18 cellular contexts compared by ENCODE assay signal in the genomic region with DNA sequence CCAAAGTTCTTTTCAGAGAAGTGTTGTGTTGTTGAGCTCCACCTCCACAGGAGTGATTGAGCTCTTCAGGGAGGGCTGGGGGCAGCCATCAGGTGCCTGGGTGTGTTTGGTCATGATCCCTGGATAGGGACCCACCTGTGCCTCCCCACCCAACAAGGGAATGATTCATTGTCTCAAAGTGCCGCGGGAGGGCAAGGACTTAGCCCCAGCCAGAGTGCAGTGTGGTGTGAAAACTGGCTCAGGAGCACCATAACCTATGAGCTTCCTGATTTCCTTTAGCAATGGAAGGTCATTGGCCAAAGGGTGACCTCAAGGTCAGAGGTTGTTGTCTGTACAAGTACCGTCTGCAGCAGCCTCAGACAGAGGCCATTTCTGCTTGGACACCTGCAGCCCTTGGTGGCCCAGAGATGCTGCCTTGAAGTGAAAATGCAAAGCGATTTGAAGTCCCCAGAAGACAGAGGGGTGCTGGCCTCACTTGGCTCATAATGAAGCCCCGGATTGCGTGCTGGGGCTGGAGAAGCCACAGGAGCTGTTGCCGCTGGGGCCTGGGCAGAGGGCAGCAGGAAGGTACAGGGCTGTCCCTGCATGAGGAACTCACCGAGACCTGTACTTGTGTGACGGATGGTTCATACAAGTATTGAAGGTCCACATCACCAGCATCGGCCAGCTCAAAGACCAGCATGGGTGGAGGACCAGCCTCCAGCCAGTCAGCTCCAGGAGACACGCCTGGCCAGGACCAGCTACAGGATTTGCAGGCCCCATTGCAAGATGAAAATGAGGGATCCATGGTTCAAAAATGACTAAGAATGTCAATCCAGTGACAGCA.
DNase-seq lines count a peak whose midpoint lies in the region; ATAC-seq, FAIRE-seq and TF ChIP-seq lines count a peak whose summit lies in the region.
"Had no signal": no experiment of that assay in that cellular context is flagged by ENCODE, and none has a peak within 500 bp of the region (broad histone marks: within the 10 kb centered on the region; RNA-seq: fewer than 3 reads in every experiment).

No MANE protein-coding gene starts in this region.

- no peak for FAIRE-seq in GM12878 (lab: Jason Lieb, UNC)
- FAIRE-seq: HTR-8/SVneo had no signal

- no peak overlapping the region for H3K27ac Mint-ChIP-seq in activated T-cell treated with anti-CD3 and anti-CD28 coated beads, Interleukin-2, amount 50 U/mL, for 24 hours
- H3K27ac Mint-ChIP-seq in H9, result no peak overlapping the region; a peak in 1 of 7 replicates

- H4K91ac ChIP-seq in IMR-90 (ENCODE audit: insufficient read depth, low read depth, low read length), result no peak overlapping the region
- H4K91ac ChIP-seq in H9 (ENCODE audit: insufficient read length, low read depth, low read length), result no peak overlapping the region

- SMC1A ChIA-PET in GM12878 (lab: Charles Lee; ENCODE audit: uncharacterized antibody, unreplicated experiment), result interaction anchor here (0.6 to 25.0 kb wide), 15 partner anchors 7 to 243 kb away, joined by 3 to 748 read pairs (median 4); a partner anchor contains a TSS

- H3K14ac ChIP-seq in IMR-90 (replicated peaks; ENCODE audit: low read depth, low read length), result no peak overlapping the region
- no peak overlapping the region for H3K14ac ChIP-seq in H9 (ENCODE audit: insufficient read depth, low read length)

- peak overlapping the region; percentile 50 for H2AK9ac ChIP-seq in IMR-90 (replicated peaks; ENCODE audit: low read depth, low read length, poor library complexity)

- no peak overlapping the region for H2BK12ac ChIP-seq in H9 (ENCODE audit: insufficient read length, low read depth, low read length)

- no peaks in the 10 kb centered on the region for H3K36me3 Mint-ChIP-seq in activated T-cell treated with anti-CD3 and anti-CD28 coated beads, Interleukin-2, amount 50 U/mL, for 24 hours (ENCODE audit: low read depth)
- H3K36me3 Mint-ChIP-seq in activated T-cell treated with anti-CD3 and anti-CD28 coated beads, Interleukin-2, amount 50 U/mL, for 4 hours (ENCODE audit: insufficient read depth), result peaks cover 2% of the 10 kb centered on the region
- H3K36me3 Mint-ChIP-seq in H9 (ENCODE audit: insufficient read depth in 1 of 3, low read depth in 3 of 3), result no peaks in the 10 kb centered on the region

- H4K5ac ChIP-seq in IMR-90 (ENCODE audit: low read depth, low read length) (no peak overlapping the region), H9 (ENCODE audit: insufficient read length, low read depth, low read length) (no peak overlapping the region)

- POLR2A ChIA-PET in IMR-90 (lab: Charles Lee; ENCODE audit: unreplicated experiment), result no interaction called here
- POLR2A ChIA-PET in GM12878 (lab: Charles Lee), result interaction anchor here (0.8 to 9.7 kb wide), 3 partner anchors 29 to 126 kb away, joined by 3 to 139 read pairs (median 19); no protein-coding TSS in a partner anchor

- no peak overlapping the region for H2AFZ ChIP-seq in IMR-90 (replicated peaks; ENCODE audit: low read length, poor library complexity)
- no peak overlapping the region for H2AFZ ChIP-seq in GM12878 (ENCODE audit: control insufficient read depth, low read depth, low read length)
- no peak overlapping the region for H2AFZ ChIP-seq in H9 (ENCODE audit: low read length)

- no peaks in the 10 kb centered on the region for H3K27me3 Mint-ChIP-seq in activated T-cell treated with anti-CD3 and anti-CD28 coated beads, Interleukin-2, amount 50 U/mL, for 24 hours
- no peaks in the 10 kb centered on the region for H3K27me3 Mint-ChIP-seq in activated T-cell treated with anti-CD3 and anti-CD28 coated beads, Interleukin-2, amount 50 U/mL, for 4 hours (ENCODE audit: low read depth)
- no peaks in the 10 kb centered on the region; the same call in 1 of the 2 replicates for H3K27me3 Mint-ChIP-seq in H9 (ENCODE audit: low read depth)

- H2BK15ac ChIP-seq in IMR-90 (ENCODE audit: low read depth, low read length) (no peak overlapping the region), H9 (ENCODE audit: low read depth, low read length) (no peak overlapping the region)

- H3K9me3 ChIP-seq in IMR-90 (ENCODE audit: control insufficient read depth, insufficient read depth, low read length) (no peaks in the 10 kb centered on the region), GM12878 (replicated peaks; ENCODE audit: control insufficient read depth, insufficient read depth, low read length) (peaks cover 6% of the 10 kb centered on the region), H9 (ENCODE audit: control insufficient read depth, low read depth, low read length) (no peaks in the 10 kb centered on the region)

- H2BK20ac ChIP-seq in IMR-90 (ENCODE audit: low read depth, low read length) (no peak overlapping the region), H9 (ENCODE audit: low read depth, low read length, poor library complexity, severe bottlenecking) (no peak overlapping the region)

- TF ChIP-seq POLR2A in IMR-90 (IDR thresholded peaks at IDR 0.05; ENCODE audit: low read depth, low read length), result no peak
- no peak; the same call in 1 of the 2 replicates for TF ChIP-seq POLR2A in GM12878 (IDR thresholded peaks at IDR 0.05; ENCODE audit: low read depth, low read length)

- H3K79me1 ChIP-seq in IMR-90 (ENCODE audit: low read depth in 1 of 2, low read length in 2 of 2) (no peaks in the 10 kb centered on the region), H9 (ENCODE audit: insufficient read depth, low read depth, low read length, poor library complexity, severe bottlenecking) (no peaks in the 10 kb centered on the region)

- no peak overlapping the region for H3K23ac ChIP-seq in IMR-90 (ENCODE audit: low read depth, low read length)
- no peak overlapping the region for H3K23ac ChIP-seq in H9 (ENCODE audit: insufficient read length, low read depth, low read length)

- H3K18ac ChIP-seq in IMR-90 (ENCODE audit: low read depth, low read length) (no peak overlapping the region), H9 (ENCODE audit: insufficient read length, low read depth, low read length) (no peak overlapping the region)

- DNase-seq in activated T-cell treated with anti-CD3 and anti-CD28 coated beads, Interleukin-2, amount 50 U/mL, for 24 hours, result peak; percentile 35
- no peak for DNase-seq in activated T-cell treated with anti-CD3 and anti-CD28 coated beads, Interleukin-2, amount 50 U/mL, for 4 hours
- DNase-seq in IMR-90, result no peak
- no peak for DNase-seq in GM12878 (ENCODE audit: low read depth, low spot score)
- DNase-seq in stimulated activated CD8-positive, alpha-beta memory T cell treated with anti-CD3 and anti-CD28 coated beads, Interleukin-4, amount 100 ng/mL, for 48 hours, result peak; percentile 25
- no peak for DNase-seq in kidney tubule cell (ENCODE audit: low spot score)
- no peak for DNase-seq in H9
- DNase-seq: C1 segment of cervical spinal cord, DMS 273 treated with DMSO at 0.1 percent for 48 hours, GF-D8, NCI-H1105 treated with DMSO at 0.1 percent for 48 hours, NCI-H187, NCI-H526 treated with DMSO at 0.1 percent for 48 hours, OCI-M1, RPMI8226 had no signal

- H3K27ac ChIP-seq in IMR-90 (ENCODE audit: insufficient read depth, low read length) (no peak overlapping the region), GM12878 (ENCODE audit: control insufficient read depth, insufficient read depth) (peak overlapping the region; percentile 98; the same call in 1 of the 2 replicates), H9 (ENCODE audit: insufficient read length, low read depth, low read length) (no peak overlapping the region)
- H3K27ac ChIP-seq: HL-60 had no signal

- H4K8ac ChIP-seq in IMR-90 (ENCODE audit: low read depth in 2 of 2, low read length in 2 of 2) (no peak overlapping the region), H9 (replicated peaks; ENCODE audit: insufficient read length, low read depth, low read length) (no peak overlapping the region)

- dilution Hi-C loops in IMR-90 (cut with HindIII; ENCODE audit: low sequenced_read_pairs, unreplicated experiment), result no loop called here

- H2AK5ac ChIP-seq in IMR-90 (ENCODE audit: low read depth, low read length), result no peak overlapping the region
- no peak overlapping the region for H2AK5ac ChIP-seq in H9 (ENCODE audit: insufficient read length, low read length)

- H4K20me1 ChIP-seq in IMR-90 (ENCODE audit: insufficient read depth, low read length), result no peaks in the 10 kb centered on the region
- no peaks in the 10 kb centered on the region for H4K20me1 ChIP-seq in GM12878 (ENCODE audit: control insufficient read depth, insufficient read depth)
- H4K20me1 ChIP-seq in H9 (ENCODE audit: control insufficient read depth, insufficient read depth, insufficient read length), result no peaks in the 10 kb centered on the region

- TF ChIP-seq RAD21 in IMR-90 (IDR thresholded peaks at IDR 0.05; ENCODE audit: low read length) (no peak), GM12878 (IDR thresholded peaks at IDR 0.05; ENCODE audit: insufficient read depth, low read depth, low read length) (no peak)

- H3K23me2 ChIP-seq in H9 (ENCODE audit: insufficient read length, low read depth, low read length, poor library complexity, severe bottlenecking), result no peaks in the 10 kb centered on the region

- no peaks in the 10 kb centered on the region for H3K36me3 ChIP-seq in IMR-90 (ENCODE audit: control insufficient read depth, insufficient read depth, low read length)
- H3K36me3 ChIP-seq in GM12878 (ENCODE audit: control insufficient read depth in 2 of 2, insufficient read depth in 2 of 2, low read length in 1 of 2), result no peaks in the 10 kb centered on the region

- in situ Hi-C loops in IMR-90 (cut with MboI; ENCODE audit: low sequenced_read_pairs) (no loop called here), GM12878 (cut with MboI) (no loop called here)

- H2BK120ac ChIP-seq in IMR-90 (ENCODE audit: low read depth, low read length), result no peak overlapping the region
- no peak overlapping the region for H2BK120ac ChIP-seq in H9 (ENCODE audit: low read depth, low read length, poor library complexity, severe bottlenecking)

- RAD21 ChIA-PET in GM12878 (lab: Charles Lee; ENCODE audit: unreplicated experiment), result interaction anchor here (0.8 to 15.3 kb wide), 13 partner anchors 30 to 1245 kb away, joined by 3 to 519 read pairs (median 5); a partner anchor contains a TSS

- H3K4ac ChIP-seq in IMR-90 (ENCODE audit: low read depth, low read length), result no peak overlapping the region
- H3K4ac ChIP-seq in H9 (ENCODE audit: low read depth, low read length), result no peak overlapping the region

- no peak overlapping the region for H3T11ph ChIP-seq in H9 (ENCODE audit: low read length)

- no peak for TF ChIP-seq EP300 in GM12878 (IDR thresholded peaks at IDR 0.05; ENCODE audit: borderline replicate concordance in 1 of 2, control insufficient read depth in 1 of 2, low read depth in 2 of 2, low read length in 2 of 2)

- H2BK5ac ChIP-seq in IMR-90 (ENCODE audit: low read depth, low read length, poor library complexity, severe bottlenecking) (no peak overlapping the region), H9 (ENCODE audit: insufficient read length, low read length) (no peak overlapping the region)

- H3K56ac ChIP-seq in IMR-90 (ENCODE audit: extremely low read depth, insufficient read depth, low read length) (no peak overlapping the region), H9 (ENCODE audit: insufficient read length, low read depth, low read length) (no peak overlapping the region)

- H3K4me1 Mint-ChIP-seq in activated T-cell treated with anti-CD3 and anti-CD28 coated beads, Interleukin-2, amount 50 U/mL, for 24 hours (ENCODE audit: low read depth), result peaks cover 82% of the 10 kb centered on the region
- peaks cover 75% of the 10 kb centered on the region for H3K4me1 Mint-ChIP-seq in activated T-cell treated with anti-CD3 and anti-CD28 coated beads, Interleukin-2, amount 50 U/mL, for 4 hours (ENCODE audit: low read depth)
- H3K4me1 Mint-ChIP-seq in H9, result 0 out of 4 replicates have a peak, but pooled peaks cover 0 to 2% of the 10 kb centered on the region in 2 experiments

- BruUV-seq in IMR-90 (replicated peaks; lab: Mats Ljungman, UMichigan), result no TSS peak
- no TSS peak for BruUV-seq in GM12878 (replicated peaks; lab: Mats Ljungman, UMichigan)

- H3K9me3 Mint-ChIP-seq in activated T-cell treated with anti-CD3 and anti-CD28 coated beads, Interleukin-2, amount 50 U/mL, for 24 hours, result peaks cover 10% of the 10 kb centered on the region
- H3K9me3 Mint-ChIP-seq in activated T-cell treated with anti-CD3 and anti-CD28 coated beads, Interleukin-2, amount 50 U/mL, for 4 hours, result no peaks in the 10 kb centered on the region
- peaks cover 2 to 4% of the 10 kb centered on the region in 2 experiments; a peak in 1 of 5 replicates for H3K9me3 Mint-ChIP-seq in H9

- H3K9ac ChIP-seq in IMR-90 (ENCODE audit: low read depth, low read length) (no peak overlapping the region), GM12878 (ENCODE audit: control insufficient read depth, insufficient read depth, low read length) (no peak overlapping the region), H9 (ENCODE audit: extremely low read depth, insufficient read length, low read length) (no peak overlapping the region)

- 84% methylated on average over 9 of the region's 11 CpGs; no CpG with 5 or more reads in 1 of the 2 experiments for WGBS in IMR-90 (ENCODE audit: extremely low coverage in 2 of 2, insufficient read length in 1 of 2), 2 experiments
- 93% methylated on average over 11 of the region's 11 CpGs for WGBS in GM12878 (ENCODE audit: insufficient coverage, insufficient replicate concordance, low lambda C conversion rate, missing lambda C conversion rate)
- no CpG with 5 or more reads among the region's 11 CpGs for WGBS in H9 (ENCODE audit: extremely low coverage, insufficient read length, low lambda C conversion rate)

- CTCF ChIA-PET in IMR-90 (lab: Yijun Ruan, JAX) (interaction anchor here (1.0 kb wide), 1 partner anchor 387 kb away, joined by 3 read pairs; no protein-coding TSS in a partner anchor), GM12878 (lab: Yijun Ruan, JAX) (interaction anchor here (0.7 to 16.8 kb wide), 8 partner anchors 8 to 501 kb away, joined by 3 to 460 read pairs (median 6); a partner anchor contains a TSS)

- peaks cover 2% of the 10 kb centered on the region; the same call in 1 of the 2 replicates for H3K27me3 ChIP-seq in IMR-90 (ENCODE audit: control insufficient read depth, insufficient read depth, low read length)
- H3K27me3 ChIP-seq in GM12878 (replicated peaks in 1 of 2; ENCODE audit: control insufficient read depth in 2 of 2, insufficient read depth in 2 of 2, low read length in 1 of 2), result no peaks in the 10 kb centered on the region
- no peaks in the 10 kb centered on the region for H3K27me3 ChIP-seq in H9 (ENCODE audit: insufficient read depth, low read length)

- H3K4me2 ChIP-seq in IMR-90 (ENCODE audit: low read depth, low read length) (no peak overlapping the region), GM12878 (ENCODE audit: control insufficient read depth, insufficient read depth) (no peak overlapping the region), H9 (ENCODE audit: insufficient read depth, insufficient read length, low read length) (no peak overlapping the region)

- no peak for ATAC-seq in activated T-cell treated with anti-CD3 and anti-CD28 coated beads, Interleukin-2, amount 50 U/mL, for 4 hours
- no peak for ATAC-seq in IMR-90 (ENCODE audit: low read depth)
- ATAC-seq in GM12878, result no peak
- ATAC-seq: HCT116 had no signal

- TF ChIP-seq CTCF in IMR-90 (conservative IDR thresholded peaks at IDR 0.05; ENCODE audit: low read depth, low read length), result no peak
- TF ChIP-seq CTCF in GM12878 (IDR thresholded peaks at IDR 0.05 in 2 of 3, conservative IDR thresholded peaks at IDR 0.05 in 1 of 3; ENCODE audit: control insufficient read depth in 2 of 3, extremely low read depth in 1 of 3, insufficient read depth in 1 of 3, low read depth in 3 of 3, low read length in 3 of 3), result no peak
- TF ChIP-seq CTCF in H9 (conservative IDR thresholded peaks at IDR 0.05), result no peak

- no peak overlapping the region for H3K4me3 ChIP-seq in IMR-90 (ENCODE audit: insufficient read depth, low read depth, low read length)
- H3K4me3 ChIP-seq in GM12878, result no peak overlapping the region

- no peak overlapping the region for H3K4me3 Mint-ChIP-seq in activated T-cell treated with anti-CD3 and anti-CD28 coated beads, Interleukin-2, amount 50 U/mL, for 24 hours
- no peak overlapping the region for H3K4me3 Mint-ChIP-seq in activated T-cell treated with anti-CD3 and anti-CD28 coated beads, Interleukin-2, amount 50 U/mL, for 4 hours
- H3K4me3 Mint-ChIP-seq in H9, result no peak overlapping the region

- H3K9me1 ChIP-seq in IMR-90 (ENCODE audit: insufficient read depth, low read length), result no peaks in the 10 kb centered on the region

- intact Hi-C loops in IMR-90 (cut with micrococcal nuclease) (no loop called here), GM12878 (cut with micrococcal nuclease; ENCODE audit: unreplicated experiment) (no loop called here)

- no peaks in the 10 kb centered on the region; the same call in 1 of the 2 replicates for H3K79me2 ChIP-seq in GM12878 (ENCODE audit: control insufficient read depth, insufficient read depth, low read length)
- no peaks in the 10 kb centered on the region for H3K79me2 ChIP-seq in H9 (ENCODE audit: insufficient read depth, low read length)

- H3K4me1 ChIP-seq in IMR-90 (ENCODE audit: control insufficient read depth, insufficient read depth, low read length) (no peaks in the 10 kb centered on the region; the same call in 1 of the 2 replicates), GM12878 (ENCODE audit: control insufficient read depth, insufficient read depth, low read length) (peaks cover 85% of the 10 kb centered on the region), H9 (ENCODE audit: insufficient read depth, low read length) (no peaks in the 10 kb centered on the region)

Comparison
In these comparisons a context has a peak if more than half of its experiments do, and no peak if none do; other contexts are left out.
1. DNase-seq: peak in activated T-cell treated with anti-CD3 and anti-CD28 coated beads, Interleukin-2, amount 50 U/mL, for 24 hours (single experiment) and stimulated activated CD8-positive, alpha-beta memory T cell treated with anti-CD3 and anti-CD28 coated beads, Interleukin-4, amount 100 ng/mL, for 48 hours (single experiment); none in activated T-cell treated with anti-CD3 and anti-CD28 coated beads, Interleukin-2, amount 50 U/mL, for 4 hours (single experiment), IMR-90 (single experiment), GM12878 (single experiment), kidney tubule cell (single experiment) and H9 (single experiment).